Comparison of ENCODE assay signal across 1 cellular context in the genomic region with DNA sequence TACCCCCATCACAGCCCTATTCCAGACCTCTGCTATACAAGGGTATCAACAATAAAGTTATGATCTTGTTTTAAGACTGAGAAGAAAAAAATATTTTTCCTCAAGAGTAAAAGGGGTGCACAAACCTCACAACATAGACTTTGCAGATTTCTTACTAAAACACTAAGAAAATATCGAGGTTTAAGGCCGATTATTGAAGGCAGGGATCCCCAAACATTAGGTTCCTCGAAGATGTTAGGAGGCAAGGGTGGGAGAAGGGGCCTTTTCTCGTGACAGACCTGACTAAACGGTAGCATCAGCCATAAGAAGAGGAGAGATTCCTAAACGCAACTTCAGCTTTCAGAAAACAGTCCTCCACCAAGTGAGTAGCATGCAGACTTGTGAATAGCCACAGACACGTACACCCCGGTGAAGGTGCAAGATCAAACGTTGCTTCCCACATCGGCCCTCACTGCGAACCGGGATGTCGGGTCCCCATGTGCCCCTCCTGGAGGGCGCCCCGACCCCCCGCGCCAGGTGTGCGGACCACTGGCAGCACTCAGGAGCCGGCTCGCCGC.
A peak's percentile ranks its signal among the peaks of the same experiment; 100 is the strongest.
TF ChIP-seq lines count a peak whose summit lies in the region.

No MANE protein-coding gene starts in this region.

TF ChIP-seq in H1, 55 proteins besides CTCF, POLR2A, EP300 and RAD21:
- TF ChIP-seq, protein P1, sequence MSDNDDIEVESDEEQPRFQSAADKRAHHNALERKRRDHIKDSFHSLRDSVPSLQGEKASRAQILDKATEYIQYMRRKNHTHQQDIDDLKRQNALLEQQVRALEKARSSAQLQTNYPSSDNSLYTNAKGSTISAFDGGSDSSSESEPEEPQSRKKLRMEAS (IDR thresholded peaks at IDR 0.05): 0 out of 2 replicates have a peak, but pooled peaks have one; percentile 17
- TF ChIP-seq SIN3A (conservative IDR thresholded peaks at IDR 0.05 in 1 of 2, IDR thresholded peaks at IDR 0.05 in 1 of 2; ENCODE audit: low read depth in 1 of 2, low read length in 2 of 2) (0 out of 4 replicates have a peak, but pooled peaks of 1 of the 2 experiments have one; percentile 39), RFX5 (IDR thresholded peaks at IDR 0.05; ENCODE audit: borderline replicate concordance, low read depth, low read length) (no peak)
